Comparison of ENCODE assay signal across 8 cellular contexts in the genomic region with DNA sequence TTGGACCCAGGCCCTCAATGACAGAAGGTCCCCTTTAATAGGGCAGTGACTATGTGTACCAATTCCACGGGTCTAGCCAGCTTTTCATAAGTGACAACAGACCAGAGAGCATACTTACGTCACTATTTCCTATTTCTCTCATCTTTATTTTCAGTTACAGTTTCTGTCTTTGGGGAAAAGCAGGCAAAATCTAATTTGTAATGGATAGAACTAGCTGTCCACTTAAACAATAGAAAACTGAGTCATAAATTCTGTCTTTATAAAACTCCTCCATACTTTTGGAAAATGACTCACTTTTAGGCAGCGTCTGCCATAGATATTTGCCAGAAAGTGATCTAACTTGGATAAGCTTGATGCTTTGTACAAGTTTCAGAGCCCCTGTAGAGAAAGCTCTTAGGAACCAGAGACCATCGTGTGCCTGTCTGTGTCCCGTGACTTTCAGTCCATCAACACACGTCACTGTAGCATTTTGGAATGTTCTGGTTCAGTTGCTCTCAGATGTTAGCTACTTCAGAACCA.
DNase-seq lines count a peak whose midpoint lies in the region; ATAC-seq and FAIRE-seq lines count a peak whose summit lies in the region.

No MANE protein-coding gene starts in this region.

- H3K36me3 ChIP-seq in mesendoderm (ENCODE audit: control insufficient read depth, insufficient read depth, low read length): no peaks in the 10 kb centered on the region

- peaks cover 30% of the 10 kb centered on the region for H3K4me1 Mint-ChIP-seq in activated T-helper 17 cell treated with anti-CD3 and anti-CD28 coated beads, Interleukin-2, amount 50 U/mL, for 72 hours
- H3K4me1 Mint-ChIP-seq in naive B cell: peaks cover 4 to 7% (median 6%) of the 10 kb centered on the region in 3 donors

- H2BK120ac ChIP-seq in mesendoderm (ENCODE audit: low read depth, low read length): no peak overlapping the region

- no peak overlapping the region for H3K9ac ChIP-seq in mesendoderm (ENCODE audit: low read length)

- peaks cover 5% of the 10 kb centered on the region for H3K9me3 Mint-ChIP-seq in activated T-helper 17 cell treated with anti-CD3 and anti-CD28 coated beads, Interleukin-2, amount 50 U/mL, for 72 hours
- H3K9me3 Mint-ChIP-seq in naive B cell: peaks cover 0 to 17% (median 3%) of the 10 kb centered on the region in 7 donors

- H3K79me1 ChIP-seq in mesendoderm (ENCODE audit: low read length): no peaks in the 10 kb centered on the region

- H3K27ac ChIP-seq in mesendoderm (ENCODE audit: low read depth, low read length): no peak overlapping the region

- peak overlapping the region; percentile 100 for H3K27ac Mint-ChIP-seq in activated T-helper 17 cell treated with anti-CD3 and anti-CD28 coated beads, Interleukin-2, amount 50 U/mL, for 72 hours
- H3K27ac Mint-ChIP-seq in naive B cell: peak overlapping the region; percentile 39 to 93 (median 84)

- no peak overlapping the region for H3K4me2 ChIP-seq in mesendoderm (ENCODE audit: low read length)

- WGBS in mesendoderm (ENCODE audit: extremely low coverage, insufficient coverage, low lambda C conversion rate): no CpG with 5 or more reads among the region's 6 CpGs

- no peak overlapping the region for H4K5ac ChIP-seq in mesendoderm (ENCODE audit: low read length)

- no peak overlapping the region for H3K23ac ChIP-seq in mesendoderm (ENCODE audit: low read length)

- no peaks in the 10 kb centered on the region for H3K27me3 ChIP-seq in mesendoderm (ENCODE audit: insufficient read depth, low read length, poor library complexity)

- H3K79me2 ChIP-seq in mesendoderm (ENCODE audit: control insufficient read depth, insufficient read depth, low read length): no peaks in the 10 kb centered on the region

- DNase-seq in naive B cell (peak; percentile 15), DMS153 (lab: John Stamatoyannopoulos, UW) (no peak), mesendoderm (no peak), HTR-8/SVneo (ENCODE audit: insufficient read length, low spot score) (no peak)

- H4K8ac ChIP-seq in mesendoderm (ENCODE audit: low read depth, low read length): no peak overlapping the region

- no peak overlapping the region for H3K18ac ChIP-seq in mesendoderm (ENCODE audit: low read length)

- peak; percentile 91 for ATAC-seq in GM18867 (IDR thresholded peaks at IDR 0.05; ENCODE audit: unreplicated experiment)
- peak; percentile 72 for ATAC-seq in HG02870 (IDR thresholded peaks at IDR 0.05; ENCODE audit: unreplicated experiment)
- peak; percentile 90 for ATAC-seq in activated T-helper 17 cell treated with anti-CD3 and anti-CD28 coated beads, Interleukin-2, amount 50 U/mL, for 72 hours (replicated peaks)
- ATAC-seq in naive B cell (ENCODE audit: low read depth in 2 of 2): peak; percentile 81 to 86
- ATAC-seq in HG03025 (IDR thresholded peaks at IDR 0.05; ENCODE audit: low FRiP score, unreplicated experiment): no peak

- no peak overlapping the region for H2AK5ac ChIP-seq in mesendoderm (ENCODE audit: low read length)

- H3K27me3 Mint-ChIP-seq in activated T-helper 17 cell treated with anti-CD3 and anti-CD28 coated beads, Interleukin-2, amount 50 U/mL, for 72 hours: no peaks in the 10 kb centered on the region
- no peaks in the 10 kb centered on the region for H3K27me3 Mint-ChIP-seq in naive B cell

- no peak overlapping the region for H3K4me3 ChIP-seq in mesendoderm (ENCODE audit: low read length)

- peaks cover 18% of the 10 kb centered on the region for H3K36me3 Mint-ChIP-seq in activated T-helper 17 cell treated with anti-CD3 and anti-CD28 coated beads, Interleukin-2, amount 50 U/mL, for 72 hours (ENCODE audit: low read depth)
- H3K36me3 Mint-ChIP-seq in naive B cell: no peaks in the 10 kb centered on the region

- H3K56ac ChIP-seq in mesendoderm (ENCODE audit: low read length): no peak overlapping the region

- no peak overlapping the region for H3K4ac ChIP-seq in mesendoderm (ENCODE audit: low read depth, low read length)

- H3K4me3 Mint-ChIP-seq in activated T-helper 17 cell treated with anti-CD3 and anti-CD28 coated beads, Interleukin-2, amount 50 U/mL, for 72 hours: peak overlapping the region; percentile 90
- peak overlapping the region in 2 of 8 donors; percentile 17 to 45 for H3K4me3 Mint-ChIP-seq in naive B cell

- FAIRE-seq in HTR-8/SVneo (lab: Jason Lieb, UNC): no peak

- H3K4me1 ChIP-seq in mesendoderm (ENCODE audit: control insufficient read depth, low read depth, low read length): peaks cover 3% of the 10 kb centered on the region

- no peak overlapping the region for H2BK5ac ChIP-seq in mesendoderm (ENCODE audit: low read length)

- no peak overlapping the region for H2BK15ac ChIP-seq in mesendoderm (replicated peaks; ENCODE audit: low read depth)
